Comparison of ENCODE assay signal across 10 cellular contexts in the genomic region with DNA sequence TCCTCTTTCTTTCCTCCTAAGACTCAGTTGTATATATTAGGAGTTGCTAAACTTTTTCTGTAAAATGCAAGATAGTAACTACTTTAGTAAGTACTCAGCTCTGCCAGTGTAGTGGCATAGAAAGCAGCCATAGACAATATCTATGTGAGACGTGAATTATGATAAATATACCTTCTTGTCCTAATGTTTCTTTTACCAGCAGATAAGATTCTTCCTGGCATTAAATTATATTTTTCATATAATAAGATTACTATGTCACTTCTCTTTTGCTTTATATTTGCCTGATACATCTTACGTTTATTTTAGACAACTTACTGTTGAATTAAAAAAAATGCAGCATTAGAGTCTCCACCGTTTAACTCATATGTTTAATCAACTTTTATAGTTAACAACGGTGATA. TPM values are rescaled to one million over a fixed set of nuclear protein-coding genes. Genes with fewer than 3 reads are reported as not detected.
"Had no signal": no experiment of that assay in that cellular context is flagged by ENCODE, and none has a peak within 500 bp of the region (broad histone marks: within the 10 kb centered on the region; RNA-seq: fewer than 3 reads in every experiment).

No MANE protein-coding gene starts in this region.

- H3K27ac Mint-ChIP-seq: HFFc6 had no signal

- H3K27ac ChIP-seq: GM23248 had no signal

- H2AFZ ChIP-seq: GM23248 had no signal

- H3K4me3 Mint-ChIP-seq: HFFc6 had no signal

- H3K9me3 ChIP-seq: HAP-1 had no signal

- H3K4me3 ChIP-seq: GM23248, HAP-1 had no signal

- H3K9ac ChIP-seq: GM23248 had no signal

- ATAC-seq: HCT116 had no signal

- FAIRE-seq: HTR-8/SVneo had no signal

- DNase-seq: GM23248, GOT3, H7, HFFc6, IMR-90 had no signal

RNA-seq across cellular contexts. Expression of gene HDGFL1, which starts 51.7 kb away (rescaled TPM):
- total RNA-seq: GM23248, H4, H7, HFFc6, HT-29, IMR-90 had no signal
- polyA plus RNA-seq: GM23248, IMR-90 had no signal
